ENCODE assay signal across 17 cellular contexts in the genomic region with DNA sequence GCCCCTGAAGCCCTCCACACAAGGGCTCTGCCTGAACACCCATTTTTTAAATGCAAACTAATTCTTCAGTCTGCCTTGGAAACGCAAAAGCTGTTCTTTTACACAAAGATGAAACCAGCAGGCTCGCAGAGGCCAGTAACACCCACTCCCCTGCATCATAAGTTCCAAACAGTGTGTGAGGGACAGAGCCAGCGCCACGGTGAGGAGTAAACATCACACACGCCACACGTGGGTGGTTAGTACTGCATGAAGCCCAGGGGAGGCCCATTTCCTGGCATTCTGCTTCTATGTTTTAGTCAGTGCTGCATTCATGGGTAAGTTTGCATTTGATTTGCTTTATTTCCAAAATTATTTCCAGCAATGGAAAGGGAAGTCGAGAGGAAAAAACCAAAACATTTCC.
DNase-seq lines count a peak whose midpoint lies in the region; ATAC-seq and TF ChIP-seq lines count a peak whose summit lies in the region.
"Had no signal": no experiment of that assay in that cellular context is flagged by ENCODE, and none has a peak within 500 bp of the region (broad histone marks: within the 10 kb centered on the region; RNA-seq: fewer than 3 reads in every experiment).

No MANE protein-coding gene starts in this region.

- H3K36me3 Mint-ChIP-seq in activated T-cell treated with anti-CD3 and anti-CD28 coated beads, Interleukin-2, amount 50 U/mL, for 4 hours (ENCODE audit: insufficient read depth): no peaks in the 10 kb centered on the region
- H3K36me3 Mint-ChIP-seq in nephron (ENCODE audit: low read depth): peaks cover 8% of the 10 kb centered on the region
- no peaks in the 10 kb centered on the region for H3K36me3 Mint-ChIP-seq in chondrocyte (ENCODE audit: low read depth)
- H3K36me3 Mint-ChIP-seq in mesothelial cell of epicardium: no peaks in the 10 kb centered on the region
- H3K36me3 Mint-ChIP-seq: memory B cell had no signal

- no peak overlapping the region for H3K4me3 Mint-ChIP-seq in activated T-cell treated with anti-CD3 and anti-CD28 coated beads, Interleukin-2, amount 50 U/mL, for 4 hours
- H3K4me3 Mint-ChIP-seq in nephron (no peak overlapping the region), chondrocyte (ENCODE audit: unreplicated experiment) (no peak overlapping the region), mesothelial cell of epicardium (no peak overlapping the region)
- H3K4me3 Mint-ChIP-seq: activated T-helper 17 cell treated with anti-CD3 and anti-CD28 coated beads, Interleukin-2, amount 50 U/mL, for 72 hours; memory B cell had no signal

- no peaks in the 10 kb centered on the region for H3K27me3 Mint-ChIP-seq in activated T-cell treated with anti-CD3 and anti-CD28 coated beads, Interleukin-2, amount 50 U/mL, for 4 hours (ENCODE audit: low read depth)
- H3K27me3 Mint-ChIP-seq in nephron (ENCODE audit: low read depth): no peaks in the 10 kb centered on the region
- H3K27me3 Mint-ChIP-seq in chondrocyte (ENCODE audit: low read depth): peaks cover 4% of the 10 kb centered on the region
- H3K27me3 Mint-ChIP-seq in mesothelial cell of epicardium (ENCODE audit: low read depth): peaks cover 7% of the 10 kb centered on the region

- no peak overlapping the region for H3K27ac ChIP-seq in right atrium auricular region
- H3K27ac ChIP-seq: brain microvascular endothelial cell had no signal

- no peaks in the 10 kb centered on the region for H3K9me3 Mint-ChIP-seq in activated T-cell treated with anti-CD3 and anti-CD28 coated beads, Interleukin-2, amount 50 U/mL, for 4 hours
- H3K9me3 Mint-ChIP-seq in nephron (peaks cover 15% of the 10 kb centered on the region), chondrocyte (ENCODE audit: low read depth) (peaks cover 13% of the 10 kb centered on the region), mesothelial cell of epicardium (peaks cover 11% of the 10 kb centered on the region)

- peak overlapping the region; percentile 22 to 76 (median 69) for H3K27ac Mint-ChIP-seq in nephron
- H3K27ac Mint-ChIP-seq in chondrocyte (ENCODE audit: unreplicated experiment): no peak overlapping the region
- H3K27ac Mint-ChIP-seq in mesothelial cell of epicardium: no peak overlapping the region
- H3K27ac Mint-ChIP-seq: activated T-helper 17 cell treated with anti-CD3 and anti-CD28 coated beads, Interleukin-2, amount 50 U/mL, for 72 hours; memory B cell had no signal

- no peaks in the 10 kb centered on the region for H3K27me3 ChIP-seq in right atrium auricular region
- H3K27me3 ChIP-seq: brain microvascular endothelial cell had no signal

- TF ChIP-seq CTCF in right atrium auricular region (IDR thresholded peaks at IDR 0.05): no peak
- no peak for TF ChIP-seq CTCF in nephron (IDR thresholded peaks at IDR 0.05; ENCODE audit: unreplicated experiment in 3 of 3)
- no peak for TF ChIP-seq CTCF in chondrocyte (IDR thresholded peaks at IDR 0.05)
- TF ChIP-seq CTCF in mesothelial cell of epicardium (IDR thresholded peaks at IDR 0.05; ENCODE audit: unreplicated experiment): no peak

- no peak overlapping the region for H3K4me3 ChIP-seq in right atrium auricular region

- H3K4me1 ChIP-seq in right atrium auricular region: no peaks in the 10 kb centered on the region
- H3K4me1 ChIP-seq: BE2C had no signal

- intact Hi-C loops in left ventricle myocardium superior (cut with micrococcal nuclease): no loop called here

- DNase-seq in left ventricle myocardium superior (no peak), right atrium auricular region (ENCODE audit: low spot score) (no peak), superior temporal gyrus (ENCODE audit: extremely low spot score) (peak; percentile 49), chondrocyte (ENCODE audit: low spot score) (no peak), HuH-7 (ENCODE audit: low spot score) (no peak), mesothelial cell of epicardium (ENCODE audit: low spot score in 2 of 2, unreplicated experiment in 2 of 2) (no peak)
- DNase-seq in activated T-cell treated with anti-CD3 and anti-CD28 coated beads, Interleukin-2, amount 50 U/mL, for 4 hours: no peak
- DNase-seq: BE2C; brain microvascular endothelial cell; DMS53; effector memory CD4-positive, alpha-beta T cell; NCI-H1417; NCI-H345; SK-N-SH had no signal

- H3K9me3 ChIP-seq in right atrium auricular region: no peaks in the 10 kb centered on the region
- H3K9me3 ChIP-seq: BE2C, SK-N-SH had no signal

- peaks cover 1% of the 10 kb centered on the region for H3K4me1 Mint-ChIP-seq in activated T-cell treated with anti-CD3 and anti-CD28 coated beads, Interleukin-2, amount 50 U/mL, for 4 hours (ENCODE audit: low read depth)
- peaks cover 57% of the 10 kb centered on the region for H3K4me1 Mint-ChIP-seq in nephron
- no peaks in the 10 kb centered on the region for H3K4me1 Mint-ChIP-seq in chondrocyte (ENCODE audit: low read depth)
- H3K4me1 Mint-ChIP-seq in mesothelial cell of epicardium: no peaks in the 10 kb centered on the region
- H3K4me1 Mint-ChIP-seq: activated T-helper 17 cell treated with anti-CD3 and anti-CD28 coated beads, Interleukin-2, amount 50 U/mL, for 72 hours; memory B cell had no signal

- ATAC-seq in left ventricle myocardium superior: peak; percentile 45
- peak; percentile 72 to 85 for ATAC-seq in activated T-cell treated with anti-CD3 and anti-CD28 coated beads, Interleukin-2, amount 50 U/mL, for 4 hours
- ATAC-seq: activated T-helper 17 cell treated with anti-CD3 and anti-CD28 coated beads, Interleukin-2, amount 50 U/mL, for 72 hours had no signal

- H3K36me3 ChIP-seq in right atrium auricular region: no peaks in the 10 kb centered on the region
- H3K36me3 ChIP-seq: BE2C, brain microvascular endothelial cell had no signal

Comparison
In these comparisons a context has a peak if more than half of its experiments do, and no peak if none do; other contexts are left out.
1. H3K27ac Mint-ChIP-seq: peak in nephron (3 of 3); none in chondrocyte (single experiment) and mesothelial cell of epicardium (single experiment).